Comparison of ENCODE assay signal across 18 cellular contexts in genomic region chr9:110078626-110079025, GRCh38.
DNase-seq lines count a peak whose midpoint lies in the region; ATAC-seq, FAIRE-seq and TF ChIP-seq lines count a peak whose summit lies in the region.
"Had no signal": no experiment of that assay in that cellular context is flagged by ENCODE, and none has a peak within 500 bp of the region (broad histone marks: within the 10 kb centered on the region; RNA-seq: fewer than 3 reads in every experiment).

No MANE protein-coding gene starts in this region.

- peaks cover 95% of the 10 kb centered on the region for H3K79me2 ChIP-seq in fibroblast of lung (ENCODE audit: control insufficient read depth, insufficient read depth, low read length)

- no peak overlapping the region for H3K9ac ChIP-seq in fibroblast of lung (ENCODE audit: insufficient read depth, low read length)

- FAIRE-seq in H54 (lab: Jason Lieb, UNC): peak; percentile 30

- no peaks in the 10 kb centered on the region for H3K27me3 ChIP-seq in fibroblast of lung (ENCODE audit: control insufficient read depth, insufficient read depth, low read length)
- H3K27me3 ChIP-seq: body of pancreas, colonic mucosa had no signal

- H3K36me3 ChIP-seq in fibroblast of lung (ENCODE audit: control insufficient read depth, insufficient read depth, low read length): no peaks in the 10 kb centered on the region
- H3K36me3 ChIP-seq: colonic mucosa had no signal

- TF ChIP-seq POLR2A in H54 (IDR thresholded peaks at IDR 0.05; ENCODE audit: low read depth, low read length): no peak

- H3K27ac ChIP-seq in 22Rv1 (peak overlapping the region; percentile 19; the same call in 1 of the 2 replicates), fibroblast of lung (ENCODE audit: insufficient read depth, low read length) (peak overlapping the region; percentile 28)
- H3K27ac ChIP-seq: body of pancreas, colonic mucosa had no signal

- no peaks in the 10 kb centered on the region for H3K9me3 ChIP-seq in fibroblast of lung (ENCODE audit: control insufficient read depth, insufficient read depth, low read depth, low read length)
- H3K9me3 ChIP-seq: body of pancreas, colonic mucosa had no signal

- no peak for ATAC-seq in HG02588 (IDR thresholded peaks at IDR 0.05; ENCODE audit: unreplicated experiment)
- ATAC-seq in esophagus mucosa: no peak
- ATAC-seq: activated CD8-positive, alpha-beta T cell treated with anti-CD3 and anti-CD28 coated beads for 36 hours; activated naive CD4-positive, alpha-beta T cell treated with anti-CD3 and anti-CD28 coated beads, Interleukin-2, amount 50 U/mL, for 72 hours; activated T-cell treated with anti-CD3 and anti-CD28 coated beads, Interleukin-2, amount 50 U/mL, for 72 hours; body of pancreas had no signal

- no peak overlapping the region for H3K4me3 ChIP-seq in fibroblast of lung (replicated peaks in 1 of 4; ENCODE audit: control extremely low read depth in 1 of 4, insufficient read depth in 1 of 4, low read depth in 3 of 4, low read length in 4 of 4)
- H3K4me3 ChIP-seq: body of pancreas, colonic mucosa had no signal

- H3K4me1 ChIP-seq in fibroblast of lung (ENCODE audit: control insufficient read depth, extremely low read depth, insufficient read depth, low read length): peaks cover 26% of the 10 kb centered on the region
- H3K4me1 ChIP-seq: body of pancreas, colonic mucosa had no signal

- no peak for TF ChIP-seq CTCF in 22Rv1 (IDR thresholded peaks at IDR 0.05)
- TF ChIP-seq CTCF in fibroblast of lung (conservative IDR thresholded peaks at IDR 0.05 in 1 of 2, IDR thresholded peaks at IDR 0.05 in 1 of 2; ENCODE audit: low read depth in 1 of 2, low read length in 2 of 2): no peak

- H2AFZ ChIP-seq in fibroblast of lung (ENCODE audit: low read length): no peak overlapping the region

- no peak overlapping the region for H3K4me2 ChIP-seq in fibroblast of lung (ENCODE audit: extremely low read depth, insufficient read depth, low read length)

- DNase-seq in H54 (ENCODE audit: insufficient read length, low spot score) (no peak), NCI-H69 (lab: John Stamatoyannopoulos, UW) (peak; percentile 95), fibroblast of lung (ENCODE audit: low read depth in 2 of 2) (no peak), SW480 (ENCODE audit: low spot score) (no peak), MV-4-11 (lab: John Stamatoyannopoulos, UW) (no peak)
- DNase-seq: activated B cell treated with CpG ODN at 0.5 μM for 24 hours; activated CD8-positive, alpha-beta T cell treated with anti-CD3 and anti-CD28 coated beads for 36 hours; activated T-cell treated with anti-CD3 and anti-CD28 coated beads, Interleukin-2, amount 50 U/mL, for 72 hours; body of pancreas; colonic mucosa; foreskin melanocyte; OCI-M1; right cardiac atrium; SIG-M5 had no signal

- H4K20me1 ChIP-seq in fibroblast of lung (ENCODE audit: control insufficient read depth, extremely low read depth, insufficient read depth, low read length): peaks cover 6% of the 10 kb centered on the region
